In the genomic region with DNA sequence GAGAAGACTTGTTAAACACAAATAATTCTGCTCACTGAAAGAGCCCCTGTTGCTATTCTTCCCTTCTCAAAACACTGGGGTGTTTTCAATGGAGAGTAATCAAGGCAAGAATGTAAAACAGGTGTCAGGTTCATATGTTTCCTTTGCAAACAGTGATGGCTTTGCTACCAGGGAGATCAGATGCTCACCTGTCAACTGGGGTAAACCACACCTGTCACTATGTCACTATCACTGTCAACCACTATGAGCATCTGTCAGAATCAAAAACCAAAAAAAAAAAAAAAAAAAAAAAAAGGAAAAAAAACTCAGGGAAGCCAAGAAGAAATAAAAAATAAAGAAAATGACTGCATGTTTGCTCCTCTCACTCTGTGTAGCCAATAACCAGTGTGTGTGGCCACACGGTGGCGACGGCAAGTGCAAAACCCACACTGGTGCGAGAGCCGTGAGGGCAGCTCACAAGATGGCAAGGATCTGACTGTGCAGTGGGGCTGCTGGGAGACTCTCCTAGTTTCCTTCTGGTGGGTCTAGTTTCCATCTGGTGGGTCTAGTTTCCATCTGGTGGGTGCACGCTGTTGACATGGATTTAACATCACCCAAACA, we compare ENCODE assay signal across 10 cellular contexts. TPM values are rescaled to one million over a fixed set of nuclear protein-coding genes. Genes with fewer than 3 reads are reported as not detected.
DNase-seq lines count a peak whose midpoint lies in the region; ATAC-seq, FAIRE-seq and TF ChIP-seq lines count a peak whose summit lies in the region.
"Had no signal": no experiment of that assay in that cellular context is flagged by ENCODE, and none has a peak within 500 bp of the region (broad histone marks: within the 10 kb centered on the region; RNA-seq: fewer than 3 reads in every experiment).

No MANE protein-coding gene starts in this region.

- CTCF ChIA-PET in A673 (lab: Charles Lee) = interaction anchor here (0.5 to 1.5 kb wide), 4 partner anchors 10 to 297 kb away, joined by 3 to 12 read pairs (median 4); no protein-coding TSS in a partner anchor

- no peak for FAIRE-seq in kidney (lab: Jason Lieb, UNC)
- FAIRE-seq: colon had no signal

- DNase-seq in A673 (ENCODE audit: low spot score) = peak; percentile 66
- peak in 2 of 3 donors; percentile 42 to 73 for DNase-seq in Peyer's patch
- DNase-seq in cardiac fibroblast (ENCODE audit: low read depth in 2 of 2) = peak; percentile 49 to 59
- DNase-seq in mucosa of gallbladder (ENCODE audit: low spot score) = peak; percentile 34
- no peak for DNase-seq in DMS114 treated with DMSO at 0.1 percent for 48 hours (lab: John Stamatoyannopoulos, UW; ENCODE audit: unreplicated experiment)
- DNase-seq in kidney = no peak

- H3K9ac ChIP-seq in kidney (ENCODE audit: low read length in 2 of 2) = no peak overlapping the region

- H3K27me3 ChIP-seq in A673 (replicated peaks; ENCODE audit: insufficient read depth, low read depth, low read length, poor library complexity) (no peaks in the 10 kb centered on the region), Peyer's patch (no peaks in the 10 kb centered on the region)

- BruUV-seq in A673 (replicated peaks; lab: Mats Ljungman, UMichigan) = no TSS peak

- no peak for TF ChIP-seq POLR2A in Peyer's patch (IDR thresholded peaks at IDR 0.05)

- no peak for ATAC-seq in GM18907 (IDR thresholded peaks at IDR 0.05; ENCODE audit: unreplicated experiment)

- H3K36me3 ChIP-seq in A673 (ENCODE audit: insufficient read depth, low read length, poor library complexity, severe bottlenecking) = peaks cover 92% of the 10 kb centered on the region
- H3K36me3 ChIP-seq in Peyer's patch = peaks cover 0 to 68% (median 0%) of the 10 kb centered on the region in 3 donors
- peaks cover 61 to 76% of the 10 kb centered on the region in 2 donors for H3K36me3 ChIP-seq in kidney (ENCODE audit: control insufficient read depth in 1 of 2, insufficient read depth in 2 of 2, low read length in 2 of 2)

- no peaks in the 10 kb centered on the region for H3K4me1 ChIP-seq in A673 (ENCODE audit: insufficient read depth, low read length, poor library complexity, severe bottlenecking)
- H3K4me1 ChIP-seq in Peyer's patch = peaks cover 0 to 13% (median 0%) of the 10 kb centered on the region in 4 donors
- peaks cover 0 to 1% of the 10 kb centered on the region in 2 donors for H3K4me1 ChIP-seq in kidney (ENCODE audit: control insufficient read depth in 1 of 2, insufficient read depth in 1 of 2, low read depth in 1 of 2, low read length in 2 of 2)
- H3K4me1 ChIP-seq: HAP-1 had no signal

- H3K27ac ChIP-seq in A673 (ENCODE audit: low read depth, low read length, poor library complexity, severe bottlenecking) = no peak overlapping the region
- no peak overlapping the region for H3K27ac ChIP-seq in Peyer's patch
- no peak overlapping the region for H3K27ac ChIP-seq in kidney (ENCODE audit: low read depth in 2 of 2, low read length in 2 of 2)

- intact Hi-C loops in A673 (cut with micrococcal nuclease; ENCODE audit: unreplicated experiment) (no loop called here), kidney (cut with DNase I) (no loop called here)

- TF ChIP-seq CTCF in A673 (conservative IDR thresholded peaks at IDR 0.05; ENCODE audit: low read depth, low read length) (peak; percentile 66), GM12874 (IDR thresholded peaks at IDR 0.05; ENCODE audit: insufficient read depth, low read depth, low read length) (peak; percentile 52), Peyer's patch (IDR thresholded peaks at IDR 0.05) (peak in 4 of 6 experiments; percentile 12 to 34 (median 26)), cardiac fibroblast (IDR thresholded peaks at IDR 0.05; ENCODE audit: low read depth, low read length) (peak; percentile 42), kidney (IDR thresholded peaks at IDR 0.05; ENCODE audit: borderline replicate concordance, extremely low read depth, insufficient read depth) (no peak)

- H3K9me3 ChIP-seq in A673 (ENCODE audit: low read depth, low read length, poor library complexity, severe bottlenecking) (no peaks in the 10 kb centered on the region), Peyer's patch (no peaks in the 10 kb centered on the region), kidney (ENCODE audit: control insufficient read depth in 1 of 2, low read length in 2 of 2) (no peaks in the 10 kb centered on the region)
- H3K9me3 ChIP-seq: HAP-1 had no signal

- H3K4me3 ChIP-seq in A673 (ENCODE audit: low read depth, low read length, poor library complexity, severe bottlenecking) = no peak overlapping the region
- H3K4me3 ChIP-seq in Peyer's patch = no peak overlapping the region
- H3K4me3 ChIP-seq in cardiac fibroblast (replicated peaks in 1 of 2; ENCODE audit: low read depth in 2 of 2, low read length in 2 of 2) = no peak overlapping the region
- H3K4me3 ChIP-seq in kidney (ENCODE audit: low read length in 2 of 2) = no peak overlapping the region
- H3K4me3 ChIP-seq: HAP-1 had no signal

- POLR2A ChIA-PET in A673 (lab: Charles Lee; ENCODE audit: low non-redundant PET) = interaction anchor here (0.6 kb wide), 1 partner anchor 1034 kb away, joined by 9 read pairs; no protein-coding TSS in a partner anchor

RNA-seq across cellular contexts. Expression of gene USP22, which starts 22.7 kb away (rescaled TPM):
- total RNA-seq in A673 (2021) (288 and 318 TPM in 2 replicates), Peyer's patch (100 to 1,000 TPM; 125 to 229 (median 146) TPM), mucosa of gallbladder (196 TPM), kidney (176 TPM)
- 47.8 TPM for polyA plus RNA-seq in kidney (ENCODE audit: insufficient read depth, low read depth, low replicate concordance)

Comparison
In these comparisons a context has a peak if more than half of its experiments do, and no peak if none do; other contexts are left out.
1. DNase-seq: peak in A673 (single experiment), Peyer's patch (2 of 3), cardiac fibroblast (2 of 2) and mucosa of gallbladder (single experiment); none in DMS114 treated with DMSO at 0.1 percent for 48 hours (single experiment) and kidney (single experiment).